In the genomic region with DNA sequence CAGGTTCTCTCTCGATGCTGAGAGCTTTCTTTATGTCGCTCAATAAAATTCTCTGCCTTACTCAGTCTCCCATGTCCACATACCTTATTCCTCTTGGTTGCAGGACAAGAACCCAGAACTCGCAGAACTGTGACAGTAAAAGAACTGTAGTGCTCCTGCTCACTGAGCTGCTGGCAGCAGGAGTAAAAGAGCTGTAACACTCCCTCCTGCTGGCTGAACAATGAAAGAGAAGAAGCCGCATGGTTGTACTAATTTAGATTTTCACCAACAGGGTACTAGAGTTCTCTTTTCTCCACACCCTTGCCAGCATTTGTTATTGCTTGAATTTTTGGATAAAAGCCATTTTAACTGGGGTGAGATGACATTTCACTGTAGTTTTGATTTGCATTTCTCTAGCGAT, we compare ENCODE assay signal across 11 cellular contexts.
DNase-seq lines count a peak whose midpoint lies in the region; ATAC-seq and TF ChIP-seq lines count a peak whose summit lies in the region.
"Had no signal": no experiment of that assay in that cellular context is flagged by ENCODE, and none has a peak within 500 bp of the region (broad histone marks: within the 10 kb centered on the region; RNA-seq: fewer than 3 reads in every experiment).

No MANE protein-coding gene starts in this region.

- H3K4me3 ChIP-seq in Jurkat, Clone E6-1 (ENCODE audit: low read length): no peak overlapping the region
- H3K4me3 ChIP-seq in astrocyte of the cerebellum (ENCODE audit: low read depth, low read length): no peak overlapping the region
- H3K4me3 ChIP-seq: lower lobe of right lung had no signal

- DNase-seq in Daoy (ENCODE audit: low read depth) (peak; percentile 3), astrocyte of the cerebellum (ENCODE audit: low read depth) (no peak), lung microvascular endothelial cell (ENCODE audit: low read depth in 2 of 2) (peak; percentile 0 to 2), T1000 (lab: John Stamatoyannopoulos, UW) (no peak)
- peak; percentile 53 for DNase-seq in Jurkat, Clone E6-1 (ENCODE audit: low read depth, low spot score)
- DNase-seq in activated effector memory CD4-positive, alpha-beta T cell treated with anti-CD3 and anti-CD28 coated beads, Interleukin-2, amount 50 U/mL, for 16 hours: no peak
- DNase-seq: lower lobe of right lung; NCI-H187 treated with DMSO at 0.1 percent for 48 hours; stimulated activated CD4-positive, alpha-beta T cell treated with anti-CD3 and anti-CD28 coated beads, Interleukin-2, amount 100 ng/mL, for 48 hours had no signal

- ATAC-seq in GM21381 (IDR thresholded peaks at IDR 0.05; ENCODE audit: unreplicated experiment): no peak
- no peak for ATAC-seq in GM21529 (IDR thresholded peaks at IDR 0.05; ENCODE audit: unreplicated experiment)
- ATAC-seq: lower lobe of right lung had no signal

- TF ChIP-seq CTCF in astrocyte of the cerebellum (IDR thresholded peaks at IDR 0.05; ENCODE audit: low read depth, low read length, missing control alignments): peak; percentile 43

- in situ Hi-C loops in astrocyte of the cerebellum (cut with HindIII; ENCODE audit: low sequenced_read_pairs): no loop called here

Comparison
In these comparisons a context has a peak if more than half of its experiments do, and no peak if none do; other contexts are left out.
1. DNase-seq: peak in Daoy (single experiment), Jurkat, Clone E6-1 (single experiment) and lung microvascular endothelial cell (2 of 2); none in astrocyte of the cerebellum (single experiment), activated effector memory CD4-positive, alpha-beta T cell treated with anti-CD3 and anti-CD28 coated beads, Interleukin-2, amount 50 U/mL, for 16 hours (single experiment) and T1000 (single experiment).